In the genomic region with DNA sequence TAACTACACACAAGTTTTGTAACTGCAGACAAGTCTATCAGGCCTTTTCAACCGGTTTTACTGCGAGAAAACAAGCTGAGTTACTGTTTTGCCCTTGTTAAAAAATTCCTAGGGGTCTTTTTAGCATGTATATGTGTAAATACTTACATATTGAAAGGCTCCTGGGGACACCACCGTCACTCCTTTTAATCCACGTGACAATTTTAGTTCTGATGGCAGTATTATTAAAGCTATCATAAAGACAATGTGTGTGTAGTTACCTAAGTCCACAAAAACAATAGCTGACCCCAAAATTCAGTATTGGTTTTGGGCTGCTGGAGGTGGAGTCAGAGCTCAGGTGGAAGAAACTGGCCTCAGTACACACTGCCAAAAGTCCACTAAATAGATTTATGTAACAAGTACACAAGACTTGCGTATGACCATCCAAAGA, we compare ENCODE assay signal across 1 cellular context.
TF ChIP-seq lines count a peak whose summit lies in the region.

No MANE protein-coding gene starts in this region.

TF ChIP-seq in HepG2, 621 proteins besides CTCF, POLR2A, EP300 and RAD21 (continued from another document and continues in another):
- TF ChIP-seq, protein P1, sequence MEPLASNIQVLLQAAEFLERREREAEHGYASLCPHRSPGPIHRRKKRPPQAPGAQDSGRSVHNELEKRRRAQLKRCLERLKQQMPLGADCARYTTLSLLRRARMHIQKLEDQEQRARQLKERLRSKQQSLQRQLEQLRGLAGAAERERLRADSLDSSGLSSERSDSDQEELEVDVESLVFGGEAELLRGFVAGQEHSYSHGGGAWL (CRISPR knock-in tag; IDR thresholded peaks at IDR 0.05), result no peak
- TF ChIP-seq, protein P2, sequence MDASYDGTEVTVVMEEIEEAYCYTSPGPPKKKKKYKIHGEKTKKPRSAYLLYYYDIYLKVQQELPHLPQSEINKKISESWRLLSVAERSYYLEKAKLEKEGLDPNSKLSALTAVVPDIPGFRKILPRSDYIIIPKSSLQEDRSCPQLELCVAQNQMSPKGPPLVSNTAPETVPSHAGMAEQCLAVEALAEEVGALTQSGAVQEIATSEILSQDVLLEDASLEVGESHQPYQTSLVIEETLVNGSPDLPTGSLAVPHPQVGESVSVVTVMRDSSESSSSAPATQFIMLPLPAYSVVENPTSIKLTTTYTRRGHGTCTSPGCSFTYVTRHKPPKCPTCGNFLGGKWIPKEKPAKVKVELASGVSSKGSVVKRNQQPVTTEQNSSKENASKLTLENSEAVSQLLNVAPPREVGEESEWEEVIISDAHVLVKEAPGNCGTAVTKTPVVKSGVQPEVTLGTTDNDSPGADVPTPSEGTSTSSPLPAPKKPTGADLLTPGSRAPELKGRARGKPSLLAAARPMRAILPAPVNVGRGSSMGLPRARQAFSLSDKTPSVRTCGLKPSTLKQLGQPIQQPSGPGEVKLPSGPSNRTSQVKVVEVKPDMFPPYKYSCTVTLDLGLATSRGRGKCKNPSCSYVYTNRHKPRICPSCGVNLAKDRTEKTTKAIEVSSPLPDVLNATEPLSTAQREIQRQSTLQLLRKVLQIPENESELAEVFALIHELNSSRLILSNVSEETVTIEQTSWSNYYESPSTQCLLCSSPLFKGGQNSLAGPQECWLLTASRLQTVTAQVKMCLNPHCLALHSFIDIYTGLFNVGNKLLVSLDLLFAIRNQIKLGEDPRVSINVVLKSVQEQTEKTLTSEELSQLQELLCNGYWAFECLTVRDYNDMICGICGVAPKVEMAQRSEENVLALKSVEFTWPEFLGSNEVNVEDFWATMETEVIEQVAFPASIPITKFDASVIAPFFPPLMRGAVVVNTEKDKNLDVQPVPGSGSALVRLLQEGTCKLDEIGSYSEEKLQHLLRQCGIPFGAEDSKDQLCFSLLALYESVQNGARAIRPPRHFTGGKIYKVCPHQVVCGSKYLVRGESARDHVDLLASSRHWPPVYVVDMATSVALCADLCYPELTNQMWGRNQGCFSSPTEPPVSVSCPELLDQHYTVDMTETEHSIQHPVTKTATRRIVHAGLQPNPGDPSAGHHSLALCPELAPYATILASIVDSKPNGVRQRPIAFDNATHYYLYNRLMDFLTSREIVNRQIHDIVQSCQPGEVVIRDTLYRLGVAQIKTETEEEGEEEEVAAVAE (CRISPR knock-in tag; IDR thresholded peaks at IDR 0.05; ENCODE audit: borderline replicate concordance), result no peak
- TF ChIP-seq GTF3A (CRISPR knock-in tag; conservative IDR thresholded peaks at IDR 0.05) (no peak), SP5 (CRISPR knock-in tag; IDR thresholded peaks at IDR 0.05; ENCODE audit: borderline replicate concordance, low read depth) (peak; percentile 56; the same call in 1 of the 2 replicates), TRIM24 (CRISPR knock-in tag; IDR thresholded peaks at IDR 0.05) (no peak), ZNF563 (CRISPR knock-in tag; IDR thresholded peaks at IDR 0.05) (no peak), POLR2G (IDR thresholded peaks at IDR 0.05; ENCODE audit: low read depth, low read length) (peak; percentile 13), ZNF441 (CRISPR knock-in tag; IDR thresholded peaks at IDR 0.05; ENCODE audit: borderline replicate concordance) (no peak), HNF4G (IDR thresholded peaks at IDR 0.05; ENCODE audit: borderline replicate concordance, low read depth, low read length) (0 out of 2 replicates have a peak, but pooled peaks have one; percentile 28), HNF4G (CRISPR knock-in tag; IDR thresholded peaks at IDR 0.05; ENCODE audit: borderline replicate concordance, low read depth) (no peak), MEIS2 (CRISPR knock-in tag; IDR thresholded peaks at IDR 0.05) (no peak), ZSCAN20 (CRISPR knock-in tag; IDR thresholded peaks at IDR 0.05; ENCODE audit: borderline replicate concordance) (no peak), BHLHE40 (IDR thresholded peaks at IDR 0.05; ENCODE audit: low read length) (no peak), AGO2 (optimal IDR thresholded peaks at IDR 0.05; ENCODE audit: low read depth, low read length) (peak; percentile 66), ZNF816 (CRISPR knock-in tag; IDR thresholded peaks at IDR 0.05; ENCODE audit: borderline replicate concordance) (no peak), ZNF232 (CRISPR knock-in tag; IDR thresholded peaks at IDR 0.05; ENCODE audit: borderline replicate concordance) (no peak), SNAI1 (CRISPR knock-in tag; IDR thresholded peaks at IDR 0.05; ENCODE audit: borderline replicate concordance) (no peak), ZNF598 (CRISPR knock-in tag; IDR thresholded peaks at IDR 0.05; ENCODE audit: borderline replicate concordance) (no peak), ZNF326 (CRISPR knock-in tag; IDR thresholded peaks at IDR 0.05; ENCODE audit: borderline replicate concordance) (no peak), SKI (IDR thresholded peaks at IDR 0.05; ENCODE audit: partially characterized antibody) (no peak), MZF1 (CRISPR knock-in tag; IDR thresholded peaks at IDR 0.05; ENCODE audit: borderline replicate concordance) (no peak), ZNF577 (CRISPR knock-in tag; IDR thresholded peaks at IDR 0.05; ENCODE audit: borderline replicate concordance, low read depth) (no peak), ATRX (CRISPR knock-in tag; IDR thresholded peaks at IDR 0.05; ENCODE audit: borderline replicate concordance) (no peak), POLR2AphosphoS5 (IDR thresholded peaks at IDR 0.05; ENCODE audit: low read depth, low read length) (peak; percentile 12; the same call in 1 of the 2 replicates), PAF1 (CRISPR knock-in tag; IDR thresholded peaks at IDR 0.05) (0 out of 2 replicates have a peak, but pooled peaks have one; percentile 12), DR1 (CRISPR knock-in tag; IDR thresholded peaks at IDR 0.05) (no peak)
- TF ChIP-seq, protein P3, sequence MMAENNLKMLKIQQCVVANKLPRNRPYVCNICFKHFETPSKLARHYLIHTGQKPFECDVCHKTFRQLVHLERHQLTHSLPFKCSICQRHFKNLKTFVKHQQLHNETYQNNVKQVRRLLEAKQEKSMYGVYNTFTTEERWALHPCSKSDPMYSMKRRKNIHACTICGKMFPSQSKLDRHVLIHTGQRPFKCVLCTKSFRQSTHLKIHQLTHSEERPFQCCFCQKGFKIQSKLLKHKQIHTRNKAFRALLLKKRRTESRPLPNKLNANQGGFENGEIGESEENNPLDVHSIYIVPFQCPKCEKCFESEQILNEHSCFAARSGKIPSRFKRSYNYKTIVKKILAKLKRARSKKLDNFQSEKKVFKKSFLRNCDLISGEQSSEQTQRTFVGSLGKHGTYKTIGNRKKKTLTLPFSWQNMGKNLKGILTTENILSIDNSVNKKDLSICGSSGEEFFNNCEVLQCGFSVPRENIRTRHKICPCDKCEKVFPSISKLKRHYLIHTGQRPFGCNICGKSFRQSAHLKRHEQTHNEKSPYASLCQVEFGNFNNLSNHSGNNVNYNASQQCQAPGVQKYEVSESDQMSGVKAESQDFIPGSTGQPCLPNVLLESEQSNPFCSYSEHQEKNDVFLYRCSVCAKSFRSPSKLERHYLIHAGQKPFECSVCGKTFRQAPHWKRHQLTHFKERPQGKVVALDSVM (CRISPR knock-in tag; IDR thresholded peaks at IDR 0.05), result no peak
- TF ChIP-seq, protein P4, sequence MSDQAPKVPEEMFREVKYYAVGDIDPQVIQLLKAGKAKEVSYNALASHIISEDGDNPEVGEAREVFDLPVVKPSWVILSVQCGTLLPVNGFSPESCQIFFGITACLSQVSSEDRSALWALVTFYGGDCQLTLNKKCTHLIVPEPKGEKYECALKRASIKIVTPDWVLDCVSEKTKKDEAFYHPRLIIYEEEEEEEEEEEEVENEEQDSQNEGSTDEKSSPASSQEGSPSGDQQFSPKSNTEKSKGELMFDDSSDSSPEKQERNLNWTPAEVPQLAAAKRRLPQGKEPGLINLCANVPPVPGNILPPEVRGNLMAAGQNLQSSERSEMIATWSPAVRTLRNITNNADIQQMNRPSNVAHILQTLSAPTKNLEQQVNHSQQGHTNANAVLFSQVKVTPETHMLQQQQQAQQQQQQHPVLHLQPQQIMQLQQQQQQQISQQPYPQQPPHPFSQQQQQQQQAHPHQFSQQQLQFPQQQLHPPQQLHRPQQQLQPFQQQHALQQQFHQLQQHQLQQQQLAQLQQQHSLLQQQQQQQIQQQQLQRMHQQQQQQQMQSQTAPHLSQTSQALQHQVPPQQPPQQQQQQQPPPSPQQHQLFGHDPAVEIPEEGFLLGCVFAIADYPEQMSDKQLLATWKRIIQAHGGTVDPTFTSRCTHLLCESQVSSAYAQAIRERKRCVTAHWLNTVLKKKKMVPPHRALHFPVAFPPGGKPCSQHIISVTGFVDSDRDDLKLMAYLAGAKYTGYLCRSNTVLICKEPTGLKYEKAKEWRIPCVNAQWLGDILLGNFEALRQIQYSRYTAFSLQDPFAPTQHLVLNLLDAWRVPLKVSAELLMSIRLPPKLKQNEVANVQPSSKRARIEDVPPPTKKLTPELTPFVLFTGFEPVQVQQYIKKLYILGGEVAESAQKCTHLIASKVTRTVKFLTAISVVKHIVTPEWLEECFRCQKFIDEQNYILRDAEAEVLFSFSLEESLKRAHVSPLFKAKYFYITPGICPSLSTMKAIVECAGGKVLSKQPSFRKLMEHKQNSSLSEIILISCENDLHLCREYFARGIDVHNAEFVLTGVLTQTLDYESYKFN (CRISPR knock-in tag; conservative IDR thresholded peaks at IDR 0.05), result no peak
- TF ChIP-seq, protein P5, sequence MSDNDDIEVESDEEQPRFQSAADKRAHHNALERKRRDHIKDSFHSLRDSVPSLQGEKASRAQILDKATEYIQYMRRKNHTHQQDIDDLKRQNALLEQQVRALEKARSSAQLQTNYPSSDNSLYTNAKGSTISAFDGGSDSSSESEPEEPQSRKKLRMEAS (IDR thresholded peaks at IDR 0.05), result no peak
- TF ChIP-seq, protein P6, sequence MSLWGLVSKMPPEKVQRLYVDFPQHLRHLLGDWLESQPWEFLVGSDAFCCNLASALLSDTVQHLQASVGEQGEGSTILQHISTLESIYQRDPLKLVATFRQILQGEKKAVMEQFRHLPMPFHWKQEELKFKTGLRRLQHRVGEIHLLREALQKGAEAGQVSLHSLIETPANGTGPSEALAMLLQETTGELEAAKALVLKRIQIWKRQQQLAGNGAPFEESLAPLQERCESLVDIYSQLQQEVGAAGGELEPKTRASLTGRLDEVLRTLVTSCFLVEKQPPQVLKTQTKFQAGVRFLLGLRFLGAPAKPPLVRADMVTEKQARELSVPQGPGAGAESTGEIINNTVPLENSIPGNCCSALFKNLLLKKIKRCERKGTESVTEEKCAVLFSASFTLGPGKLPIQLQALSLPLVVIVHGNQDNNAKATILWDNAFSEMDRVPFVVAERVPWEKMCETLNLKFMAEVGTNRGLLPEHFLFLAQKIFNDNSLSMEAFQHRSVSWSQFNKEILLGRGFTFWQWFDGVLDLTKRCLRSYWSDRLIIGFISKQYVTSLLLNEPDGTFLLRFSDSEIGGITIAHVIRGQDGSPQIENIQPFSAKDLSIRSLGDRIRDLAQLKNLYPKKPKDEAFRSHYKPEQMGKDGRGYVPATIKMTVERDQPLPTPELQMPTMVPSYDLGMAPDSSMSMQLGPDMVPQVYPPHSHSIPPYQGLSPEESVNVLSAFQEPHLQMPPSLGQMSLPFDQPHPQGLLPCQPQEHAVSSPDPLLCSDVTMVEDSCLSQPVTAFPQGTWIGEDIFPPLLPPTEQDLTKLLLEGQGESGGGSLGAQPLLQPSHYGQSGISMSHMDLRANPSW (CRISPR knock-in tag; IDR thresholded peaks at IDR 0.05; ENCODE audit: borderline replicate concordance), result no peak
- TF ChIP-seq, protein P7, sequence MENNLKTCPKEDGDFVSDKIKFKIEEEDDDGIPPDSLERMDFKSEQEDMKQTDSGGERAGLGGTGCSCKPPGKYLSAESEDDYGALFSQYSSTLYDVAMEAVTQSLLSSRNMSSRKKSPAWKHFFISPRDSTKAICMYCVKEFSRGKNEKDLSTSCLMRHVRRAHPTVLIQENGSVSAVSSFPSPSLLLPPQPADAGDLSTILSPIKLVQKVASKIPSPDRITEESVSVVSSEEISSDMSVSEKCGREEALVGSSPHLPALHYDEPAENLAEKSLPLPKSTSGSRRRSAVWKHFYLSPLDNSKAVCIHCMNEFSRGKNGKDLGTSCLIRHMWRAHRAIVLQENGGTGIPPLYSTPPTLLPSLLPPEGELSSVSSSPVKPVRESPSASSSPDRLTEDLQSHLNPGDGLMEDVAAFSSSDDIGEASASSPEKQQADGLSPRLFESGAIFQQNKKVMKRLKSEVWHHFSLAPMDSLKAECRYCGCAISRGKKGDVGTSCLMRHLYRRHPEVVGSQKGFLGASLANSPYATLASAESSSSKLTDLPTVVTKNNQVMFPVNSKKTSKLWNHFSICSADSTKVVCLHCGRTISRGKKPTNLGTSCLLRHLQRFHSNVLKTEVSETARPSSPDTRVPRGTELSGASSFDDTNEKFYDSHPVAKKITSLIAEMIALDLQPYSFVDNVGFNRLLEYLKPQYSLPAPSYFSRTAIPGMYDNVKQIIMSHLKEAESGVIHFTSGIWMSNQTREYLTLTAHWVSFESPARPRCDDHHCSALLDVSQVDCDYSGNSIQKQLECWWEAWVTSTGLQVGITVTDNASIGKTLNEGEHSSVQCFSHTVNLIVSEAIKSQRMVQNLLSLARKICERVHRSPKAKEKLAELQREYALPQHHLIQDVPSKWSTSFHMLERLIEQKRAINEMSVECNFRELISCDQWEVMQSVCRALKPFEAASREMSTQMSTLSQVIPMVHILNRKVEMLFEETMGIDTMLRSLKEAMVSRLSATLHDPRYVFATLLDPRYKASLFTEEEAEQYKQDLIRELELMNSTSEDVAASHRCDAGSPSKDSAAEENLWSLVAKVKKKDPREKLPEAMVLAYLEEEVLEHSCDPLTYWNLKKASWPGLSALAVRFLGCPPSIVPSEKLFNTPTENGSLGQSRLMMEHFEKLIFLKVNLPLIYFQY (CRISPR knock-in tag; IDR thresholded peaks at IDR 0.05; ENCODE audit: borderline replicate concordance), result no peak
- TF ChIP-seq, protein P8, sequence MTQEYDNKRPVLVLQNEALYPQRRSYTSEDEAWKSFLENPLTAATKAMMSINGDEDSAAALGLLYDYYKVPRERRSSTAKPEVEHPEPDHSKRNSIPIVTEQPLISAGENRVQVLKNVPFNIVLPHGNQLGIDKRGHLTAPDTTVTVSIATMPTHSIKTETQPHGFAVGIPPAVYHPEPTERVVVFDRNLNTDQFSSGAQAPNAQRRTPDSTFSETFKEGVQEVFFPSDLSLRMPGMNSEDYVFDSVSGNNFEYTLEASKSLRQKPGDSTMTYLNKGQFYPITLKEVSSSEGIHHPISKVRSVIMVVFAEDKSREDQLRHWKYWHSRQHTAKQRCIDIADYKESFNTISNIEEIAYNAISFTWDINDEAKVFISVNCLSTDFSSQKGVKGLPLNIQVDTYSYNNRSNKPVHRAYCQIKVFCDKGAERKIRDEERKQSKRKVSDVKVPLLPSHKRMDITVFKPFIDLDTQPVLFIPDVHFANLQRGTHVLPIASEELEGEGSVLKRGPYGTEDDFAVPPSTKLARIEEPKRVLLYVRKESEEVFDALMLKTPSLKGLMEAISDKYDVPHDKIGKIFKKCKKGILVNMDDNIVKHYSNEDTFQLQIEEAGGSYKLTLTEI (CRISPR knock-in tag; conservative IDR thresholded peaks at IDR 0.05), result no peak
- TF ChIP-seq, protein P9, sequence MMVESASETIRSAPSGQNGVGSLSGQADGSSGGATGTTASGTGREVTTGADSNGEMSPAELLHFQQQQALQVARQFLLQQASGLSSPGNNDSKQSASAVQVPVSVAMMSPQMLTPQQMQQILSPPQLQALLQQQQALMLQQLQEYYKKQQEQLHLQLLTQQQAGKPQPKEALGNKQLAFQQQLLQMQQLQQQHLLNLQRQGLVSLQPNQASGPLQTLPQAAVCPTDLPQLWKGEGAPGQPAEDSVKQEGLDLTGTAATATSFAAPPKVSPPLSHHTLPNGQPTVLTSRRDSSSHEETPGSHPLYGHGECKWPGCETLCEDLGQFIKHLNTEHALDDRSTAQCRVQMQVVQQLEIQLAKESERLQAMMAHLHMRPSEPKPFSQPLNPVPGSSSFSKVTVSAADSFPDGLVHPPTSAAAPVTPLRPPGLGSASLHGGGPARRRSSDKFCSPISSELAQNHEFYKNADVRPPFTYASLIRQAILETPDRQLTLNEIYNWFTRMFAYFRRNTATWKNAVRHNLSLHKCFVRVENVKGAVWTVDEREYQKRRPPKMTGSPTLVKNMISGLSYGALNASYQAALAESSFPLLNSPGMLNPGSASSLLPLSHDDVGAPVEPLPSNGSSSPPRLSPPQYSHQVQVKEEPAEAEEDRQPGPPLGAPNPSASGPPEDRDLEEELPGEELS (CRISPR knock-in tag; IDR thresholded peaks at IDR 0.05), result peak; percentile 55; the same call in 1 of the 2 replicates
